Comparison of ENCODE assay signal across 8 cellular contexts in the genomic region with DNA sequence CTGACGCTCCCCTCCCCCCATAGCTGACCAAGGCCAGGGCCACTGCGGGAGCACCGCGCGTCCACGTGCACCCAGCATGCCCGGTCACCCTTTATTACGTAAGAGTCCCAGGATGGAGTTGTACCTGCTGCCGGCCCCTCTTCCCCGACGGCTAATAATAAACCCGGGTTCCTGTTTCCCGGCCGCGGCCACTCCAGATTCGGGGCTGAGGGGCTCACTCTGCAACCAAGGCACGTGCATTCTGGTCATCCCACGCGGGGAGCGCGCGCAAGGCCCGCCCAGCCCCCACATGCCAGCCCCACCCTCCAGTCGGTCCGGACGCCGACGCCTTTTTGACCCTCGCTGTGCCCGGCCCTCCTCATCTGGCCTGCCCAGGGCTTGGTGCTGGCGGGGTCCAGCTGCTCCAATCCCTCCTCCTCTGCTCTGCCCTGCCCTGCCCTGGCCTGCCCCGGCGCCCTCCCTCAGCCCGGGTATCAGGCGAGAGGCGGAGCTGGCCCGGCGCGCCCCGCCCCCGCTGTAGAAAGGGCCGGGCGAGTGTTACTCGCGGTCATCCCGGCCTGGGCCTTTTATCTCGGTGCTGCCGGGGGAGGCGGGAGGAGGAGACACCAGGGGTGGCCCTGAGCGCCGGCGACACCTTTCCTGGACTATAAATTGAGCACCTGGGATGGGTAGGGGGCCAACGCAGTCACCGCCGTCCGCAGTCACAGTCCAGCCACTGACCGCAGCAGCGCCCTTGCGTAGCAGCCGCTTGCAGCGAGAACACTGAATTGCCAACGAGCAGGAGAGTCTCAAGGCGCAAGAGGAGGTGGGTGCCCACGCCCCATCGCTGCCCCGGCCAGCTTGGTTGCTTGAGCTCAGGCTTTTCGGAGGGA. TPM values are rescaled to one million over a fixed set of nuclear protein-coding genes. Genes with fewer than 3 reads are reported as not detected.
A peak's percentile ranks its signal among the peaks of the same experiment; 100 is the strongest.
DNase-seq lines count a peak whose midpoint lies in the region; ATAC-seq, FAIRE-seq and TF ChIP-seq lines count a peak whose summit lies in the region.

No MANE protein-coding gene starts in this region.

- DNase-seq in H7 (peak; percentile 96), SIG-M5 (lab: John Stamatoyannopoulos, UW) (peak; percentile 45), glomerular visceral epithelial cell (ENCODE audit: extremely low spot score) (peak; percentile 78), nucleus accumbens (lab: John Stamatoyannopoulos, UW) (peak; percentile 32 to 93 (median 80)), upper lobe of right lung (peak; percentile 94)
- DNase-seq in activated naive CD4-positive, alpha-beta T cell treated with anti-CD3 and anti-CD28 coated beads, Interleukin-2, amount 50 U/mL, for 16 hours: peak; percentile 65

- intact Hi-C loops in upper lobe of right lung (cut with DNase I): no loop called here

- peaks cover 18% of the 10 kb centered on the region for H4K20me1 ChIP-seq in Loucy (ENCODE audit: insufficient read depth, low read length, poor library complexity, severe bottlenecking)

- H3F3A ChIP-seq in Loucy (ENCODE audit: low read depth): no peaks in the 10 kb centered on the region

- H3K9me3 ChIP-seq in Loucy (ENCODE audit: insufficient read depth, low read depth, low read length) (no peaks in the 10 kb centered on the region), upper lobe of right lung (no peaks in the 10 kb centered on the region)

- peak overlapping the region; percentile 99 for H3K9ac ChIP-seq in Loucy (ENCODE audit: low read depth, low read length, poor library complexity, severe bottlenecking)

- H3K36me3 ChIP-seq in H7 (replicated peaks; ENCODE audit: control insufficient read depth, insufficient read depth, low read length) (peaks cover 13% of the 10 kb centered on the region), Loucy (ENCODE audit: insufficient read depth, low read length) (no peaks in the 10 kb centered on the region), upper lobe of right lung (no peaks in the 10 kb centered on the region)

- H3K4me1 ChIP-seq in Loucy (ENCODE audit: insufficient read depth, low read length, poor library complexity, severe bottlenecking) (peaks cover 25% of the 10 kb centered on the region), upper lobe of right lung (peaks cover 3% of the 10 kb centered on the region)

- peak overlapping the region; percentile 88 for H3K27ac ChIP-seq in upper lobe of right lung

- no peaks in the 10 kb centered on the region for H3K9me2 ChIP-seq in Loucy (replicated peaks; ENCODE audit: low read depth, low read length)

- H3K4me3 ChIP-seq in H7 (ENCODE audit: insufficient read depth, low read depth, low read length) (peak overlapping the region; percentile 91), Loucy (ENCODE audit: low read length, poor library complexity, severe bottlenecking) (peak overlapping the region; percentile 97), upper lobe of right lung (peak overlapping the region; percentile 67)

- peak; percentile 88 for ATAC-seq in upper lobe of right lung

- TF ChIP-seq CTCF in Loucy (conservative IDR thresholded peaks at IDR 0.05; ENCODE audit: low read length) (no peak), upper lobe of right lung (IDR thresholded peaks at IDR 0.05) (no peak)

- H3K4me2 ChIP-seq in Loucy (ENCODE audit: low read depth, low read length, poor library complexity, severe bottlenecking): peak overlapping the region; percentile 96

- H2AFZ ChIP-seq in Loucy (ENCODE audit: low read length): no peak overlapping the region

- no peaks in the 10 kb centered on the region for H3K27me3 ChIP-seq in H7 (ENCODE audit: control insufficient read depth, insufficient read depth, low read length)
- H3K27me3 ChIP-seq in Loucy (ENCODE audit: insufficient read depth, low read length, poor library complexity, severe bottlenecking): peaks cover 8% of the 10 kb centered on the region
- H3K27me3 ChIP-seq in upper lobe of right lung: no peaks in the 10 kb centered on the region

- FAIRE-seq in G401.6 (lab: Jason Lieb, UNC): peak; percentile 23

- peaks cover 73% of the 10 kb centered on the region for H3K79me2 ChIP-seq in Loucy (ENCODE audit: insufficient read depth, low read length)

RNA-seq across cellular contexts. Expression of gene MID1IP1, which starts 2.6 kb away (rescaled TPM):
- total RNA-seq in H7 (2014; rRNA removed; shearing (Covaris generic)): 212 and 232 TPM in 2 replicates
- 83.6 TPM for total RNA-seq in upper lobe of right lung

Comparison
In these comparisons a context has a peak if more than half of its experiments do, and no peak if none do; other contexts are left out.
1. Peak in every context shown above with its lines: DNase-seq, ATAC-seq, H3K4me3 ChIP-seq and H3K27ac ChIP-seq.
2. DNase-seq: peak in every context shown above with its lines; median percentile 96 in H7; 94 in upper lobe of right lung; 80 in nucleus accumbens; 78 in glomerular visceral epithelial cell; 65 in activated naive CD4-positive, alpha-beta T cell treated with anti-CD3 and anti-CD28 coated beads, Interleukin-2, amount 50 U/mL, for 16 hours; 45 in SIG-M5.